Comparison of ENCODE assay signal across 1 cellular context in the genomic region with DNA sequence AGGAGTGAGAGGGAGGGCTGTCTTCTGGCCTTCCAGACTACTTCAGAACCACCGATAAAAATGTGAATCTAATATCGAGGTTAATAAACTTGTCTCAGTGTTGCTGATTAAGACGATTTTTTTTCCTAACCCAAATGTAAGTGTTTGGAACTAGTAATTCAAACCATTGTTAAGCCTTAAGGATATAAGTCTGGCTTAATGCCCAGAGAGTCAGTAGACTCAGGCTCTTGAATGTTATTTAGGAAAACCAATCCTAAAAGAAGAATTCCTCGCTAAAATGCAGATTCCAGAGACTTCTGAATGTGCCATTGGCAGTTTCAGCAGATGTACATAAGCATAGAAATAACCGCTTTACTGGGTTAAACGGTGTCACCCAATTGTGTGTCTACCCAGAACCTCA.
TF ChIP-seq lines count a peak whose summit lies in the region.

No MANE protein-coding gene starts in this region.

TF ChIP-seq in IMR-90, 13 proteins besides CTCF, POLR2A, EP300 and RAD21 (continued from another document):
- TF ChIP-seq ELK1 (IDR thresholded peaks at IDR 0.05; ENCODE audit: borderline replicate concordance, low read depth, low read length) = no peak
- no peak for TF ChIP-seq RCOR1 (IDR thresholded peaks at IDR 0.05; ENCODE audit: insufficient replicate concordance, low read length)
